ENCODE assay signal across 18 cellular contexts in genomic region chr15:93583533-93583932, GRCh38.
"Had no signal": no experiment of that assay in that cellular context is flagged by ENCODE, and none has a peak within 500 bp of the region (broad histone marks: within the 10 kb centered on the region; RNA-seq: fewer than 3 reads in every experiment).

No MANE protein-coding gene starts in this region.

- H3K27me3 Mint-ChIP-seq: IgD-negative memory B cell had no signal

- DNase-seq: Kasumi-1, MM.1S, NCI-H1092 treated with DMSO at 0.1 percent for 48 hours, NCI-H1436, NCI-H187, NCI-H2029, NCI-H2081 treated with DMSO at 0.1 percent for 48 hours, NCI-H2171, NCI-H226, NCI-H446 treated with DMSO at 0.1 percent for 48 hours, NCI-H510A treated with DMSO at 0.1 percent for 48 hours, NCI-H526, RPMI8226, SIG-M5, SK-N-SH had no signal

- H3K27ac ChIP-seq: KMS-11 had no signal

- H3K27ac Mint-ChIP-seq: IgD-negative memory B cell had no signal

- H3K4me3 ChIP-seq: K562 had no signal

- H3K9me3 ChIP-seq: SK-N-SH had no signal

- H3K4me3 Mint-ChIP-seq: IgD-negative memory B cell had no signal

- H3K4me1 Mint-ChIP-seq: IgD-negative memory B cell had no signal
